In genomic region chr14:95069547-95069946, GRCh38 we compare ENCODE assay signal across 26 cellular contexts.
"Had no signal": no experiment of that assay in that cellular context is flagged by ENCODE, and none has a peak within 500 bp of the region (broad histone marks: within the 10 kb centered on the region; RNA-seq: fewer than 3 reads in every experiment).

No MANE protein-coding gene starts in this region.

- H3K4me3 ChIP-seq: ascending aorta, breast epithelium, cardiac muscle cell, colonic mucosa had no signal

- H3K4me1 ChIP-seq: ascending aorta, breast epithelium, colonic mucosa had no signal

- DNase-seq: activated B cell treated with CpG ODN at 0.5 μM for 24 hours; activated CD4-positive, alpha-beta T cell treated with anti-CD3 and anti-CD28 coated beads for 48 hours; activated CD4-positive, alpha-beta T cell treated with anti-CD3 and anti-CD28 coated beads, Interleukin-2, amount 50 U/mL, for 1 hour; activated CD4-positive, alpha-beta T cell treated with anti-CD3 and anti-CD28 coated beads, Interleukin-2, amount 50 U/mL, for 48 hours; activated CD8-positive, alpha-beta memory T cell treated with anti-CD3 and anti-CD28 coated beads, Interleukin-2, amount 50 U/mL, for 48 hours; activated CD8-positive, alpha-beta T cell treated with anti-CD3 and anti-CD28 coated beads for 36 hours; activated gamma-delta T cell; activated naive CD4-positive, alpha-beta T cell; activated naive CD4-positive, alpha-beta T cell treated with anti-CD3 and anti-CD28 coated beads, Interleukin-2, amount 10 ng/mL, durations not matched to agents 7 days and 5 days; activated naive CD8-positive, alpha-beta T cell treated with anti-CD3 and anti-CD28 coated beads, Interleukin-2, amount 10 ng/mL, durations not matched to agents 7 days and 5 days; activated T-cell treated with anti-CD3 and anti-CD28 coated beads for 4 hours; activated T-cell treated with anti-CD3 and anti-CD28 coated beads, Interleukin-2, amount 50 U/mL, for 24 hours; activated T-cell treated with anti-CD3 and anti-CD28 coated beads, Interleukin-2, amount 50 U/mL, for 72 hours; central memory CD4-positive, alpha-beta T cell; cerebellar nuclear complex; colonic mucosa; effector memory CD4-positive, alpha-beta T cell; endodermal cell; foreskin fibroblast; T-helper 1 cell; T-helper 17 cell; T1000; WERI-Rb-1 had no signal

- H3K27me3 ChIP-seq: ascending aorta, breast epithelium, colonic mucosa had no signal

- H3K27ac ChIP-seq: ascending aorta, breast epithelium, cardiac muscle cell, colonic mucosa, WERI-Rb-1 had no signal

- H3K36me3 ChIP-seq: ascending aorta, breast epithelium, cardiac muscle cell, colonic mucosa, WERI-Rb-1 had no signal

- H3K9me3 ChIP-seq: ascending aorta, breast epithelium, colonic mucosa had no signal
